In genomic region chr16:84103678-84104077, GRCh38 we compare ENCODE assay signal across 19 cellular contexts. TPM values are rescaled to one million over a fixed set of nuclear protein-coding genes. Genes with fewer than 3 reads are reported as not detected.
A peak's percentile ranks its signal among the peaks of the same experiment; 100 is the strongest.
DNase-seq lines count a peak whose midpoint lies in the region; ATAC-seq and TF ChIP-seq lines count a peak whose summit lies in the region.
"Had no signal": no experiment of that assay in that cellular context is flagged by ENCODE, and none has a peak within 500 bp of the region (broad histone marks: within the 10 kb centered on the region; RNA-seq: fewer than 3 reads in every experiment).

No MANE protein-coding gene starts in this region.

- intact Hi-C loops in heart right ventricle (cut with DNase I): no loop called here

- H3K36me3 ChIP-seq in GM23248 (ENCODE audit: low read depth): peaks cover 11% of the 10 kb centered on the region; the same call in 1 of the 2 replicates
- H3K36me3 ChIP-seq in heart right ventricle: peaks cover 0 to 56% (median 6%) of the 10 kb centered on the region in 9 donors

- no peak for ATAC-seq in activated T-helper 17 cell treated with anti-CD3 and anti-CD28 coated beads, Interleukin-2, amount 50 U/mL, for 72 hours (replicated peaks)
- no peak for ATAC-seq in GM21786 (IDR thresholded peaks at IDR 0.05; ENCODE audit: unreplicated experiment)
- no peak for ATAC-seq in heart right ventricle
- ATAC-seq: naive thymus-derived CD4-positive, alpha-beta T cell had no signal

- H3K27ac ChIP-seq in GM23248 (peak overlapping the region; percentile 38; the same call in 1 of the 2 replicates), heart right ventricle (no peak overlapping the region)
- H3K27ac ChIP-seq: BLaER1 treated with 17β-estradiol and CSF1 and Interleukin-3, amounts not matched to agents 10 nM and 100 nM; esophagus muscularis mucosa; HL-60 had no signal

- H3K4me1 Mint-ChIP-seq in activated T-helper 17 cell treated with anti-CD3 and anti-CD28 coated beads, Interleukin-2, amount 50 U/mL, for 72 hours: peaks cover 12% of the 10 kb centered on the region

- 17 to 19% methylated on average over 5 of the region's 5 CpGs for WGBS in GM23248 (ENCODE audit: low coverage in 1 of 2, low lambda C conversion rate in 2 of 2, missing lambda C conversion rate in 2 of 2), 2 experiments
- WGBS in heart right ventricle, 2 donors: 65 to 73% methylated on average over 5 of the region's 5 CpGs

- H3K9me2 ChIP-seq in GM23248 (ENCODE audit: insufficient read depth): no peaks in the 10 kb centered on the region

- H3K4me2 ChIP-seq in GM23248 (ENCODE audit: unreplicated experiment): peak overlapping the region; percentile 33

- no peak for TF ChIP-seq CTCF in fibroblast of mammary gland (conservative IDR thresholded peaks at IDR 0.05; ENCODE audit: control insufficient read depth, insufficient read depth, low read depth, low read length)
- TF ChIP-seq CTCF in heart right ventricle (IDR thresholded peaks at IDR 0.05): no peak

- H3K27me3 ChIP-seq in GM23248 (replicated peaks; ENCODE audit: insufficient read depth) (no peaks in the 10 kb centered on the region), heart right ventricle (no peaks in the 10 kb centered on the region)
- H3K27me3 ChIP-seq: BLaER1 treated with 17β-estradiol and CSF1 and Interleukin-3, amounts not matched to agents 10 nM and 100 nM; esophagus muscularis mucosa had no signal

- H3K4me1 ChIP-seq in GM23248 (ENCODE audit: insufficient read depth) (peaks cover 20% of the 10 kb centered on the region), heart right ventricle (peaks cover 0 to 46% (median 16%) of the 10 kb centered on the region in 9 donors)

- no peak overlapping the region for H2AFZ ChIP-seq in GM23248

- DNase-seq in GM23248: peak; percentile 77
- peak; percentile 59 for DNase-seq in fibroblast of mammary gland (ENCODE audit: low read depth)
- DNase-seq in renal cortical epithelial cell (ENCODE audit: low read depth): peak; percentile 50
- DNase-seq in activated T-cell treated with anti-CD3 and anti-CD28 coated beads, Interleukin-2, amount 50 U/mL, for 48 hours: no peak
- no peak for DNase-seq in NOMO-1 treated with DMSO at 0.1 percent for 48 hours (lab: John Stamatoyannopoulos, UW; ENCODE audit: unreplicated experiment)
- DNase-seq in heart right ventricle: no peak
- DNase-seq: activated CD4-positive, alpha-beta T cell treated with anti-CD3 and anti-CD28 coated beads, Interleukin-2, amount 50 U/mL, for 4 hours; anterior cingulate cortex; DMS53; Karpas-422; naive thymus-derived CD4-positive, alpha-beta T cell; NCI-H146; NCI-H345 had no signal

- no peaks in the 10 kb centered on the region for H3K9me3 Mint-ChIP-seq in activated T-helper 17 cell treated with anti-CD3 and anti-CD28 coated beads, Interleukin-2, amount 50 U/mL, for 72 hours
- H3K9me3 Mint-ChIP-seq: naive thymus-derived CD4-positive, alpha-beta T cell; stimulated activated naive CD8-positive, alpha-beta T cell treated with anti-CD3 and anti-CD28 coated beads, Interleukin-15, Interleukin-2, amounts not matched to agents 100 ng/mL and 50 ng/mL, for 24 hours had no signal

- no peak overlapping the region for H3K4me3 Mint-ChIP-seq in activated T-helper 17 cell treated with anti-CD3 and anti-CD28 coated beads, Interleukin-2, amount 50 U/mL, for 72 hours
- H3K4me3 Mint-ChIP-seq: naive thymus-derived CD4-positive, alpha-beta T cell; stimulated activated naive CD8-positive, alpha-beta T cell treated with anti-CD3 and anti-CD28 coated beads, Interleukin-15, Interleukin-2, amounts not matched to agents 100 ng/mL and 50 ng/mL, for 24 hours had no signal

- H3K9me3 ChIP-seq in GM23248 (ENCODE audit: low read depth) (no peaks in the 10 kb centered on the region), heart right ventricle (no peaks in the 10 kb centered on the region)
- H3K9me3 ChIP-seq: BLaER1 treated with 17β-estradiol and CSF1 and Interleukin-3, amounts not matched to agents 10 nM and 100 nM; esophagus muscularis mucosa had no signal

- peaks cover 97% of the 10 kb centered on the region for H3K79me2 ChIP-seq in GM23248 (ENCODE audit: insufficient read depth)

- H3K4me3 ChIP-seq in GM23248: no peak overlapping the region
- H3K4me3 ChIP-seq in fibroblast of mammary gland (ENCODE audit: control insufficient read depth, low read depth, low read length): no peak overlapping the region
- H3K4me3 ChIP-seq in heart right ventricle: no peak overlapping the region
- H3K4me3 ChIP-seq: BLaER1 treated with 17β-estradiol and CSF1 and Interleukin-3, amounts not matched to agents 10 nM and 100 nM; esophagus muscularis mucosa had no signal

- peaks cover 58% of the 10 kb centered on the region for H3K36me3 Mint-ChIP-seq in activated T-helper 17 cell treated with anti-CD3 and anti-CD28 coated beads, Interleukin-2, amount 50 U/mL, for 72 hours (ENCODE audit: low read depth)

- in situ Hi-C loops in GM23248 (cut with MboI): no loop called here

- 0 out of 2 replicates have a peak overlapping the region, but pooled peaks have one; percentile 23 for H3K9ac ChIP-seq in GM23248
- H3K9ac ChIP-seq: BLaER1 treated with 17β-estradiol and CSF1 and Interleukin-3, amounts not matched to agents 10 nM and 100 nM had no signal

- H3K27ac Mint-ChIP-seq in activated T-helper 17 cell treated with anti-CD3 and anti-CD28 coated beads, Interleukin-2, amount 50 U/mL, for 72 hours: peak overlapping the region; percentile 10
- H3K27ac Mint-ChIP-seq: stimulated activated naive CD8-positive, alpha-beta T cell treated with anti-CD3 and anti-CD28 coated beads, Interleukin-15, Interleukin-2, amounts not matched to agents 100 ng/mL and 50 ng/mL, for 24 hours had no signal

- H4K20me1 ChIP-seq in GM23248 (ENCODE audit: insufficient read depth): no peaks in the 10 kb centered on the region

- peaks cover 23% of the 10 kb centered on the region; the same call in 1 of the 2 replicates for H3F3A ChIP-seq in GM23248 (ENCODE audit: insufficient read depth)

- H3K27me3 Mint-ChIP-seq in activated T-helper 17 cell treated with anti-CD3 and anti-CD28 coated beads, Interleukin-2, amount 50 U/mL, for 72 hours: no peaks in the 10 kb centered on the region
- H3K27me3 Mint-ChIP-seq: naive thymus-derived CD4-positive, alpha-beta T cell; stimulated activated naive CD8-positive, alpha-beta T cell treated with anti-CD3 and anti-CD28 coated beads, Interleukin-15, Interleukin-2, amounts not matched to agents 100 ng/mL and 50 ng/mL, for 24 hours had no signal

RNA-seq across cellular contexts. Expression of gene MBTPS1, which starts 13.1 kb away (rescaled TPM):
- total RNA-seq in GM23248 (2014; rRNA removed; shearing (Covaris generic)): 95.7 and 103 TPM in 2 replicates
- 84.0 and 88.1 TPM in 2 replicates for polyA plus RNA-seq in GM23248 (2016; fragmentation: Nextera tagmentation; extraction: Ambion mirVana)
- total RNA-seq in activated T-helper 17 cell treated with anti-CD3 and anti-CD28 coated beads, Interleukin-2, amount 50 U/mL, for 72 hours: 10 to 100 TPM; 44.0 to 54.4 TPM
- 71.0 and 115 TPM in 2 replicates for total RNA-seq in renal cortical epithelial cell
- 100 to 1,000 TPM in 1 of 10 donors, 10 to 100 TPM in 9; 55.9 to 122 (median 73.5) TPM for total RNA-seq in heart right ventricle
- polyA plus RNA-seq in heart right ventricle: 10 to 100 TPM; 41.4 to 45.1 TPM

RNA-seq across cellular contexts. Expression of gene HSDL1, which starts 41.3 kb away (rescaled TPM):
- 17.0 and 19.9 TPM in 2 replicates for total RNA-seq in GM23248 (2014; rRNA removed; shearing (Covaris generic))
- polyA plus RNA-seq in GM23248 (2016; fragmentation: Nextera tagmentation; extraction: Ambion mirVana): 10.8 and 12.0 TPM in 2 replicates
- 10 to 100 TPM in 1 of 2 donors, 1 to 10 TPM in 1; 9.9 to 14.6 TPM for total RNA-seq in activated T-helper 17 cell treated with anti-CD3 and anti-CD28 coated beads, Interleukin-2, amount 50 U/mL, for 72 hours
- total RNA-seq in renal cortical epithelial cell: 32.0 and 34.6 TPM in 2 replicates
- total RNA-seq in heart right ventricle: 10 to 100 TPM; 19.4 to 38.5 (median 25.3) TPM
- 10 to 100 TPM in 1 of 2 donors, 1 to 10 TPM in 1; 9.9 to 13.7 TPM for polyA plus RNA-seq in heart right ventricle

RNA-seq across cellular contexts. Expression of gene DNAAF1, which starts 41.4 kb away (rescaled TPM):
- not detected in 2 replicates for total RNA-seq in GM23248 (2014; rRNA removed; shearing (Covaris generic))
- not detected in 2 replicates for polyA plus RNA-seq in GM23248 (2016; fragmentation: Nextera tagmentation; extraction: Ambion mirVana)
- under 1 TPM in 1 of 2 donors, not detected in 1; 0.21 TPM for total RNA-seq in activated T-helper 17 cell treated with anti-CD3 and anti-CD28 coated beads, Interleukin-2, amount 50 U/mL, for 72 hours
- total RNA-seq in renal cortical epithelial cell: 0.45 TPM in 1 of 2 replicates, not detected in the other
- under 1 TPM in 3 of 10 donors, not detected in 7; 0.23 to 0.54 (median 0.28) TPM for total RNA-seq in heart right ventricle
- polyA plus RNA-seq in heart right ventricle: 1 to 10 TPM in 1 of 2 donors, under 1 TPM in 1; 0.33 to 2.6 TPM

Comparison
In these comparisons a context has a peak if more than half of its experiments do, and no peak if none do; other contexts are left out.
1. DNase-seq: peak in GM23248 (single experiment), fibroblast of mammary gland (single experiment) and renal cortical epithelial cell (single experiment); none in activated T-cell treated with anti-CD3 and anti-CD28 coated beads, Interleukin-2, amount 50 U/mL, for 48 hours (0 of 2), NOMO-1 treated with DMSO at 0.1 percent for 48 hours (single experiment) and heart right ventricle (0 of 2).